15 cellular contexts compared by ENCODE assay signal in genomic region chr2:20126469-20126868, GRCh38.
DNase-seq lines count a peak whose midpoint lies in the region; ATAC-seq, FAIRE-seq and TF ChIP-seq lines count a peak whose summit lies in the region.
"Had no signal": no experiment of that assay in that cellular context is flagged by ENCODE, and none has a peak within 500 bp of the region (broad histone marks: within the 10 kb centered on the region; RNA-seq: fewer than 3 reads in every experiment).

No MANE protein-coding gene starts in this region.

- H3K27ac ChIP-seq in heart left ventricle, result peak overlapping the region in 10 of 12 donors; percentile 5 to 76 (median 66)
- H3K27ac ChIP-seq in PC-9, result no peak overlapping the region
- H3K27ac ChIP-seq in pancreas, result peak overlapping the region; percentile 11 to 61 (median 46)
- H3K27ac ChIP-seq: BLaER1 had no signal

- no TSS peak for BruUV-seq in Calu3 (replicated peaks; lab: Mats Ljungman, UMichigan)
- BruUV-seq in PC-9 (replicated peaks; lab: Mats Ljungman, UMichigan), result no TSS peak

- no peak overlapping the region for H3K4me3 Mint-ChIP-seq in Calu3 (ENCODE audit: low read depth, unreplicated experiment)
- H3K4me3 Mint-ChIP-seq: CD8-positive, alpha-beta memory T cell; GM23338 had no signal

- H3K9me3 Mint-ChIP-seq in Calu3 (ENCODE audit: low read depth, unreplicated experiment), result no peaks in the 10 kb centered on the region
- H3K9me3 Mint-ChIP-seq: CD8-positive, alpha-beta memory T cell; GM23338 had no signal

- DNase-seq in heart left ventricle, result no peak
- DNase-seq in Right ventricle myocardium inferior (ENCODE audit: missing footprints), result no peak
- no peak for DNase-seq in Calu3
- no peak for DNase-seq in PC-9
- DNase-seq in pancreas, result no peak
- DNase-seq in NAMALWA (ENCODE audit: low spot score), result no peak
- DNase-seq: 8988T; AML-193; CD8-positive, alpha-beta memory T cell; DMS 273 treated with DMSO at 0.1 percent for 48 hours; H7 had no signal

- H3K9me2 ChIP-seq in PC-9 (ENCODE audit: insufficient read depth), result no peaks in the 10 kb centered on the region

- POLR2A ChIA-PET in PC-9 (lab: Charles Lee; ENCODE audit: unreplicated experiment), result no interaction called here

- H3K4me3 ChIP-seq in heart left ventricle, result no peak overlapping the region
- H3K4me3 ChIP-seq in PC-9, result no peak overlapping the region
- H3K4me3 ChIP-seq in pancreas, result no peak overlapping the region
- H3K4me3 ChIP-seq: BLaER1, GM23338 had no signal

- peaks cover 53% of the 10 kb centered on the region for H3K4me1 Mint-ChIP-seq in Calu3 (ENCODE audit: low read depth, unreplicated experiment)
- H3K4me1 Mint-ChIP-seq: CD8-positive, alpha-beta memory T cell had no signal

- H3K27me3 ChIP-seq in heart left ventricle (no peaks in the 10 kb centered on the region), PC-9 (ENCODE audit: insufficient read depth, low read depth) (no peaks in the 10 kb centered on the region), pancreas (no peaks in the 10 kb centered on the region)
- H3K27me3 ChIP-seq: BLaER1 had no signal

- peak overlapping the region; percentile 8; the same call in 1 of the 2 replicates for H3K4me2 ChIP-seq in PC-9
- H3K4me2 ChIP-seq: BLaER1, GM23338 had no signal

- H3K79me2 ChIP-seq in PC-9 (ENCODE audit: low read depth), result no peaks in the 10 kb centered on the region

- H3K9me3 ChIP-seq in heart left ventricle (no peaks in the 10 kb centered on the region), PC-9 (ENCODE audit: insufficient read depth, low read depth) (no peaks in the 10 kb centered on the region), pancreas (no peaks in the 10 kb centered on the region)
- H3K9me3 ChIP-seq: BLaER1 had no signal

- ATAC-seq in heart left ventricle (peak in 3 of 4 donors; percentile 15 to 54 (median 52)), Right ventricle myocardium inferior (no peak), pancreas (no peak), GM19328 (IDR thresholded peaks at IDR 0.05; ENCODE audit: unreplicated experiment) (no peak)
- ATAC-seq: GM23338 had no signal

- no peaks in the 10 kb centered on the region for H3K27me3 Mint-ChIP-seq in Calu3 (ENCODE audit: unreplicated experiment)

- TF ChIP-seq CTCF in heart left ventricle (IDR thresholded peaks at IDR 0.05) (no peak), Calu3 (IDR thresholded peaks at IDR 0.05; ENCODE audit: unreplicated experiment) (no peak), PC-9 (conservative IDR thresholded peaks at IDR 0.05) (no peak), pancreas (IDR thresholded peaks at IDR 0.05) (no peak)

- H3F3A ChIP-seq in PC-9 (ENCODE audit: insufficient read depth, low read depth), result 0 out of 2 replicates have a peak, but pooled peaks cover 3% of the 10 kb centered on the region

- no peaks in the 10 kb centered on the region for H4K20me1 ChIP-seq in PC-9 (ENCODE audit: insufficient read depth)
- H4K20me1 ChIP-seq: BLaER1 had no signal

- CTCF ChIA-PET in Calu3 (lab: Charles Lee) (interaction anchor here (1.0 kb wide), 1 partner anchor 106 kb away, joined by 3 read pairs; no protein-coding TSS in a partner anchor), PC-9 (lab: Charles Lee) (no interaction called here)

- 61 to 86% (median 80%) methylated on average over 3 of the region's 3 CpGs for WGBS in heart left ventricle, 4 donors
- WGBS in pancreas, 2 donors, result 82 to 87% methylated on average over 3 of the region's 3 CpGs

- peak overlapping the region; percentile 80 for H3K27ac Mint-ChIP-seq in Calu3 (ENCODE audit: unreplicated experiment)
- H3K27ac Mint-ChIP-seq: CD8-positive, alpha-beta memory T cell; GM23338 had no signal

- TF ChIP-seq POLR2A in heart left ventricle (IDR thresholded peaks at IDR 0.05), result no peak

- peak overlapping the region; percentile 5; the same call in 1 of the 2 replicates for H2AFZ ChIP-seq in PC-9
- H2AFZ ChIP-seq: GM23338 had no signal

- no peak for FAIRE-seq in pancreas (lab: Jason Lieb, UNC)
- FAIRE-seq: GM18507 had no signal

- H3K36me3 ChIP-seq in heart left ventricle (no peaks in the 10 kb centered on the region), PC-9 (ENCODE audit: low read depth) (no peaks in the 10 kb centered on the region), pancreas (no peaks in the 10 kb centered on the region)
- H3K36me3 ChIP-seq: BLaER1 had no signal

- intact Hi-C loops in heart left ventricle (cut with DNase I), result no loop called here
- intact Hi-C loops in Right ventricle myocardium inferior (cut with DNase I), result no loop called here
- intact Hi-C loops in Calu3 (cut with micrococcal nuclease; ENCODE audit: unreplicated experiment), result no loop called here
- intact Hi-C loops in PC-9 (cut with micrococcal nuclease; ENCODE audit: unreplicated experiment), result no loop called here
- intact Hi-C loops in pancreas (cut with DNase I), result no loop called here

- peaks cover 0 to 9% (median 5%) of the 10 kb centered on the region in 12 donors for H3K4me1 ChIP-seq in heart left ventricle
- peaks cover 26% of the 10 kb centered on the region for H3K4me1 ChIP-seq in PC-9 (replicated peaks; ENCODE audit: insufficient read depth)
- H3K4me1 ChIP-seq in pancreas, result peaks cover 0 to 6% (median 4%) of the 10 kb centered on the region in 3 donors
- H3K4me1 ChIP-seq: BLaER1 had no signal

- no peaks in the 10 kb centered on the region for H3K36me3 Mint-ChIP-seq in Calu3 (ENCODE audit: insufficient read depth, unreplicated experiment)
- H3K36me3 Mint-ChIP-seq: CD8-positive, alpha-beta memory T cell had no signal

Comparison
In these comparisons a context has a peak if more than half of its experiments do, and no peak if none do; other contexts are left out.
1. ATAC-seq: peak in heart left ventricle (3 of 4); none in Right ventricle myocardium inferior (single experiment), pancreas (0 of 4) and GM19328 (single experiment).